17 cellular contexts compared by ENCODE assay signal in genomic region chr9:14706530-14707140, GRCh38. TPM values are rescaled to one million over a fixed set of nuclear protein-coding genes. Genes with fewer than 3 reads are reported as not detected.
DNase-seq lines count a peak whose midpoint lies in the region; ATAC-seq and TF ChIP-seq lines count a peak whose summit lies in the region.
"Had no signal": no experiment of that assay in that cellular context is flagged by ENCODE, and none has a peak within 500 bp of the region (broad histone marks: within the 10 kb centered on the region; RNA-seq: fewer than 3 reads in every experiment).

No MANE protein-coding gene starts in this region.

- peaks cover 5% of the 10 kb centered on the region for H3K36me3 Mint-ChIP-seq in activated naive CD4-positive, alpha-beta T cell treated with anti-CD3 and anti-CD28 coated beads for 36 hours (ENCODE audit: low read depth)

- TF ChIP-seq POLR2A in GM18505 (IDR thresholded peaks at IDR 0.05; ENCODE audit: borderline replicate concordance, extremely low read depth, insufficient read depth, insufficient read length) = no peak

- H3K9me3 Mint-ChIP-seq in activated naive CD4-positive, alpha-beta T cell treated with anti-CD3 and anti-CD28 coated beads for 36 hours = peaks cover 31% of the 10 kb centered on the region

- TF ChIP-seq CTCF in brain microvascular endothelial cell (IDR thresholded peaks at IDR 0.05; ENCODE audit: low read depth, low read length, missing control alignments) = no peak

- peak; percentile 81 for DNase-seq in MV-4-11 (lab: John Stamatoyannopoulos, UW)
- DNase-seq in NCI-H1436 treated with DMSO at 0.1 percent for 48 hours (lab: John Stamatoyannopoulos, UW) = no peak
- DNase-seq in brain microvascular endothelial cell = no peak
- DNase-seq in activated naive CD4-positive, alpha-beta T cell treated with anti-CD3 and anti-CD28 coated beads for 36 hours = no peak
- DNase-seq in inferior parietal cortex (ENCODE audit: extremely low spot score) = no peak
- DNase-seq: activated naive CD4-positive, alpha-beta T cell treated with anti-CD3 and anti-CD28 coated beads, Interleukin-2, amount 10 ng/mL, durations not matched to agents 7 days and 5 days; kidney glomerular epithelial cell; NCI-H1048; NCI-H510A treated with DMSO at 0.1 percent for 48 hours had no signal

- H3K4me3 ChIP-seq in brain microvascular endothelial cell (ENCODE audit: low read depth, low read length) = no peak overlapping the region
- H3K4me3 ChIP-seq: cardiac muscle cell, HAP-1 had no signal

- H3K36me3 ChIP-seq in brain microvascular endothelial cell (replicated peaks) = no peaks in the 10 kb centered on the region
- H3K36me3 ChIP-seq: cardiac muscle cell, HAP-1 had no signal

- H3K4me1 Mint-ChIP-seq in activated naive CD4-positive, alpha-beta T cell treated with anti-CD3 and anti-CD28 coated beads for 36 hours (ENCODE audit: low read depth) = no peaks in the 10 kb centered on the region
- H3K4me1 Mint-ChIP-seq: activated naive CD4-positive, alpha-beta T cell treated with anti-CD3 and anti-CD28 coated beads, Interleukin-2, amount 10 ng/mL, durations not matched to agents 7 days and 5 days had no signal

- intact Hi-C loops in activated naive CD4-positive, alpha-beta T cell treated with anti-CD3 and anti-CD28 coated beads for 36 hours (cut with micrococcal nuclease) = no loop called here

- no peak overlapping the region for H3K4me3 Mint-ChIP-seq in activated naive CD4-positive, alpha-beta T cell treated with anti-CD3 and anti-CD28 coated beads for 36 hours
- H3K4me3 Mint-ChIP-seq: activated naive CD4-positive, alpha-beta T cell treated with anti-CD3 and anti-CD28 coated beads, Interleukin-2, amount 10 ng/mL, durations not matched to agents 7 days and 5 days had no signal

- H3K27ac ChIP-seq in brain microvascular endothelial cell = no peak overlapping the region
- H3K27ac ChIP-seq: cardiac muscle cell had no signal

- H3K27ac Mint-ChIP-seq in activated naive CD4-positive, alpha-beta T cell treated with anti-CD3 and anti-CD28 coated beads for 36 hours = no peak overlapping the region
- H3K27ac Mint-ChIP-seq: activated naive CD4-positive, alpha-beta T cell treated with anti-CD3 and anti-CD28 coated beads, Interleukin-2, amount 10 ng/mL, durations not matched to agents 7 days and 5 days had no signal

- no peaks in the 10 kb centered on the region for H3K27me3 ChIP-seq in brain microvascular endothelial cell (replicated peaks)
- H3K27me3 ChIP-seq: cardiac muscle cell had no signal

- CTCF ChIA-PET in activated naive CD4-positive, alpha-beta T cell treated with anti-CD3 and anti-CD28 coated beads for 36 hours (lab: Charles Lee) = interaction anchor here (0.7 kb wide), 1 partner anchor 35 kb away, joined by 3 read pairs; no protein-coding TSS in a partner anchor

- in situ Hi-C loops in brain microvascular endothelial cell (cut with HindIII; ENCODE audit: low pct_ligation_motif_present, low sequenced_read_pairs) = no loop called here

- H3K27me3 Mint-ChIP-seq in activated naive CD4-positive, alpha-beta T cell treated with anti-CD3 and anti-CD28 coated beads for 36 hours (ENCODE audit: low read depth) = peaks cover 17% of the 10 kb centered on the region

- peak; percentile 61 for ATAC-seq in GM18505 (IDR thresholded peaks at IDR 0.05; ENCODE audit: unreplicated experiment)
- peak; percentile 66 for ATAC-seq in GM21360 (IDR thresholded peaks at IDR 0.05; ENCODE audit: unreplicated experiment)
- ATAC-seq in HG02885 (IDR thresholded peaks at IDR 0.05; ENCODE audit: poor library complexity, unreplicated experiment) = peak; percentile 84

RNA-seq across cellular contexts. Expression of gene ZDHHC21, which starts 13.4 kb away (rescaled TPM):
- 1 to 10 TPM; 3.5 to 3.8 TPM for total RNA-seq in activated naive CD4-positive, alpha-beta T cell treated with anti-CD3 and anti-CD28 coated beads for 36 hours

RNA-seq across cellular contexts. Expression of gene CER1, which starts 15.9 kb away (rescaled TPM):
- not detected for total RNA-seq in activated naive CD4-positive, alpha-beta T cell treated with anti-CD3 and anti-CD28 coated beads for 36 hours
- total RNA-seq: activated CD8-positive, alpha-beta memory T cell treated with anti-CD3 and anti-CD28 coated beads for 36 hours; HT-29; pulmonary artery endothelial cell had no signal
